Comparison of ENCODE assay signal across 1 cellular context in the genomic region with DNA sequence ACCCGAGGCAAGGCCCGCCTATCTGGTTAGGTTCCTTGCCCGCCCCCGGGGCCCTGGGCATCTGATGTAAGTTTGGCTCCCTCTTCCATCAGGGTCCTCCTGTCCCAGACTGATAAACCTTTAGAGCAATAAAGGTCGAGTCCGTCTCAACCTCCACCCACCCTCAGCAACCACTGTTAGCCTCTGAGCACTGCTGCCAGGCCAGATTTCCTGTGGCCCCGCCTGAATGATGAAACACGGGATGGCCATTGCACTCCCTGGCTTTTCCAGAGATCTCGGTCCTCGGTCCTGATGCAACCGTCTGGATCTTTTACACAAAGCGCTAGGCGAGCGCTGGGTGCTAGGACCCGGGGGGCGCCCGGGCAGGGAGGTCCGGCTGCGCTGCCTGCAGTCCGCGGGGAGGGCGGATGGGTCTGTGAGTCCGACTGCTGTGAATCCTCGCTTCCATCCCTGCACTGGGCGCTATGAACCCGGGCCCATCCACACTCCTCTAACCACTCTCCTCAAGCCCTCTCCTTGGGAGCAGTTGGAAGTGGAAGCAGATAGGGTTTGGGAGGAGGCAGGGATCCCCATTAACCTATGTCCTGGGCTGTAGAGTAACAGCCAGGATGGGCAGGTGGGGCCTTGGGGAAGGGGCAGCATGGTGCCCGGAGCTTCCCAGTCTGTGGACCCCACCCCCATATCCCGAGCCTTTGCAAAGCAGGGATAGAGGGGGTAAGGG.
TF ChIP-seq lines count a peak whose summit lies in the region.

No MANE protein-coding gene starts in this region.

TF ChIP-seq in HEK293, 187 proteins besides CTCF, POLR2A, EP300 and RAD21 (continued from another document):
- TF ChIP-seq ZNF580 (tag by site-specific recombination; IDR thresholded peaks at IDR 0.05) (peak; percentile 72), PRDM2 (tag by site-specific recombination; IDR thresholded peaks at IDR 0.05; ENCODE audit: borderline replicate concordance) (peak; percentile 62; the same call in 1 of the 2 replicates), ZNF433 (tag by site-specific recombination; IDR thresholded peaks at IDR 0.05; ENCODE audit: low read depth) (no peak), ZNF777 (tag by site-specific recombination; IDR thresholded peaks at IDR 0.05; ENCODE audit: borderline replicate concordance) (no peak), ZNF501 (tag by site-specific recombination; IDR thresholded peaks at IDR 0.05) (no peak; the same call in none of the 2 replicates), KLF7 (tag by site-specific recombination; IDR thresholded peaks at IDR 0.05; ENCODE audit: borderline replicate concordance) (peak; percentile 96), ZNF654 (tag by site-specific recombination; IDR thresholded peaks at IDR 0.05; ENCODE audit: low read depth) (no peak), ZBTB8A (tag by site-specific recombination; IDR thresholded peaks at IDR 0.05) (peak; percentile 88), ZEB2 (tag by site-specific recombination; IDR thresholded peaks at IDR 0.05) (peak; percentile 100), GFI1B (tag by site-specific recombination; IDR thresholded peaks at IDR 0.05) (peak; percentile 79; the same call in 1 of the 2 replicates), ZNF24 (tag by site-specific recombination; IDR thresholded peaks at IDR 0.05) (peak; percentile 93; the same call in 1 of the 2 replicates), ZNF214 (tag by site-specific recombination; IDR thresholded peaks at IDR 0.05; ENCODE audit: borderline replicate concordance) (no peak), OSR2 (tag by site-specific recombination; IDR thresholded peaks at IDR 0.05) (peak; percentile 53; the same call in 1 of the 2 replicates), ZNF2 (tag by site-specific recombination; IDR thresholded peaks at IDR 0.05) (peak; percentile 84), ZNF529 (tag by site-specific recombination; IDR thresholded peaks at IDR 0.05; ENCODE audit: insufficient replicate concordance) (no peak), ZBTB7A (tag by site-specific recombination; IDR thresholded peaks at IDR 0.05; ENCODE audit: low read depth) (peak; percentile 71; the same call in 1 of the 2 replicates), ZNF610 (tag by site-specific recombination; IDR thresholded peaks at IDR 0.05; ENCODE audit: borderline replicate concordance) (peak; percentile 48; the same call in 1 of the 2 replicates), ZIC2 (tag by site-specific recombination; IDR thresholded peaks at IDR 0.05) (peak; percentile 76), ZNF561 (tag by site-specific recombination; IDR thresholded peaks at IDR 0.05; ENCODE audit: borderline replicate concordance) (peak; percentile 52; the same call in 1 of the 2 replicates), KLF17 (tag by site-specific recombination; IDR thresholded peaks at IDR 0.05) (peak; percentile 83), ZNF664 (tag by site-specific recombination; IDR thresholded peaks at IDR 0.05) (no peak; the same call in 1 of the 2 replicates), KLF16 (tag by site-specific recombination; IDR thresholded peaks at IDR 0.05) (peak; percentile 76), ZNF707 (tag by site-specific recombination; IDR thresholded peaks at IDR 0.05) (no peak), ZFP69B (tag by site-specific recombination; IDR thresholded peaks at IDR 0.05) (peak; percentile 94), ZNF335 (tag by site-specific recombination; conservative IDR thresholded peaks at IDR 0.05) (peak; percentile 92), SP7 (tag by site-specific recombination; IDR thresholded peaks at IDR 0.05) (peak; percentile 71), ZNF266 (tag by site-specific recombination; IDR thresholded peaks at IDR 0.05; ENCODE audit: low read depth) (no peak), ZNF585B (tag by site-specific recombination; IDR thresholded peaks at IDR 0.05) (no peak), KLF1 (tag by site-specific recombination; IDR thresholded peaks at IDR 0.05) (peak; percentile 77)
- TF ChIP-seq, protein P1, sequence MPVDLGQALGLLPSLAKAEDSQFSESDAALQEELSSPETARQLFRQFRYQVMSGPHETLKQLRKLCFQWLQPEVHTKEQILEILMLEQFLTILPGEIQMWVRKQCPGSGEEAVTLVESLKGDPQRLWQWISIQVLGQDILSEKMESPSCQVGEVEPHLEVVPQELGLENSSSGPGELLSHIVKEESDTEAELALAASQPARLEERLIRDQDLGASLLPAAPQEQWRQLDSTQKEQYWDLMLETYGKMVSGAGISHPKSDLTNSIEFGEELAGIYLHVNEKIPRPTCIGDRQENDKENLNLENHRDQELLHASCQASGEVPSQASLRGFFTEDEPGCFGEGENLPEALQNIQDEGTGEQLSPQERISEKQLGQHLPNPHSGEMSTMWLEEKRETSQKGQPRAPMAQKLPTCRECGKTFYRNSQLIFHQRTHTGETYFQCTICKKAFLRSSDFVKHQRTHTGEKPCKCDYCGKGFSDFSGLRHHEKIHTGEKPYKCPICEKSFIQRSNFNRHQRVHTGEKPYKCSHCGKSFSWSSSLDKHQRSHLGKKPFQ (tag by site-specific recombination; IDR thresholded peaks at IDR 0.05) = peak; percentile 43; the same call in 1 of the 2 replicates
- TF ChIP-seq, protein P2, sequence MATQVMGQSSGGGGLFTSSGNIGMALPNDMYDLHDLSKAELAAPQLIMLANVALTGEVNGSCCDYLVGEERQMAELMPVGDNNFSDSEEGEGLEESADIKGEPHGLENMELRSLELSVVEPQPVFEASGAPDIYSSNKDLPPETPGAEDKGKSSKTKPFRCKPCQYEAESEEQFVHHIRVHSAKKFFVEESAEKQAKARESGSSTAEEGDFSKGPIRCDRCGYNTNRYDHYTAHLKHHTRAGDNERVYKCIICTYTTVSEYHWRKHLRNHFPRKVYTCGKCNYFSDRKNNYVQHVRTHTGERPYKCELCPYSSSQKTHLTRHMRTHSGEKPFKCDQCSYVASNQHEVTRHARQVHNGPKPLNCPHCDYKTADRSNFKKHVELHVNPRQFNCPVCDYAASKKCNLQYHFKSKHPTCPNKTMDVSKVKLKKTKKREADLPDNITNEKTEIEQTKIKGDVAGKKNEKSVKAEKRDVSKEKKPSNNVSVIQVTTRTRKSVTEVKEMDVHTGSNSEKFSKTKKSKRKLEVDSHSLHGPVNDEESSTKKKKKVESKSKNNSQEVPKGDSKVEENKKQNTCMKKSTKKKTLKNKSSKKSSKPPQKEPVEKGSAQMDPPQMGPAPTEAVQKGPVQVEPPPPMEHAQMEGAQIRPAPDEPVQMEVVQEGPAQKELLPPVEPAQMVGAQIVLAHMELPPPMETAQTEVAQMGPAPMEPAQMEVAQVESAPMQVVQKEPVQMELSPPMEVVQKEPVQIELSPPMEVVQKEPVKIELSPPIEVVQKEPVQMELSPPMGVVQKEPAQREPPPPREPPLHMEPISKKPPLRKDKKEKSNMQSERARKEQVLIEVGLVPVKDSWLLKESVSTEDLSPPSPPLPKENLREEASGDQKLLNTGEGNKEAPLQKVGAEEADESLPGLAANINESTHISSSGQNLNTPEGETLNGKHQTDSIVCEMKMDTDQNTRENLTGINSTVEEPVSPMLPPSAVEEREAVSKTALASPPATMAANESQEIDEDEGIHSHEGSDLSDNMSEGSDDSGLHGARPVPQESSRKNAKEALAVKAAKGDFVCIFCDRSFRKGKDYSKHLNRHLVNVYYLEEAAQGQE (tag by site-specific recombination; IDR thresholded peaks at IDR 0.05) = no peak; the same call in 1 of the 2 replicates
- TF ChIP-seq, protein P3, sequence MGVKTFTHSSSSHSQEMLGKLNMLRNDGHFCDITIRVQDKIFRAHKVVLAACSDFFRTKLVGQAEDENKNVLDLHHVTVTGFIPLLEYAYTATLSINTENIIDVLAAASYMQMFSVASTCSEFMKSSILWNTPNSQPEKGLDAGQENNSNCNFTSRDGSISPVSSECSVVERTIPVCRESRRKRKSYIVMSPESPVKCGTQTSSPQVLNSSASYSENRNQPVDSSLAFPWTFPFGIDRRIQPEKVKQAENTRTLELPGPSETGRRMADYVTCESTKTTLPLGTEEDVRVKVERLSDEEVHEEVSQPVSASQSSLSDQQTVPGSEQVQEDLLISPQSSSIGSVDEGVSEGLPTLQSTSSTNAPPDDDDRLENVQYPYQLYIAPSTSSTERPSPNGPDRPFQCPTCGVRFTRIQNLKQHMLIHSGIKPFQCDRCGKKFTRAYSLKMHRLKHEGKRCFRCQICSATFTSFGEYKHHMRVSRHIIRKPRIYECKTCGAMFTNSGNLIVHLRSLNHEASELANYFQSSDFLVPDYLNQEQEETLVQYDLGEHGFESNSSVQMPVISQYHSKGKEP (tag by site-specific recombination; IDR thresholded peaks at IDR 0.05) = peak; percentile 90
- TF ChIP-seq, protein P4, sequence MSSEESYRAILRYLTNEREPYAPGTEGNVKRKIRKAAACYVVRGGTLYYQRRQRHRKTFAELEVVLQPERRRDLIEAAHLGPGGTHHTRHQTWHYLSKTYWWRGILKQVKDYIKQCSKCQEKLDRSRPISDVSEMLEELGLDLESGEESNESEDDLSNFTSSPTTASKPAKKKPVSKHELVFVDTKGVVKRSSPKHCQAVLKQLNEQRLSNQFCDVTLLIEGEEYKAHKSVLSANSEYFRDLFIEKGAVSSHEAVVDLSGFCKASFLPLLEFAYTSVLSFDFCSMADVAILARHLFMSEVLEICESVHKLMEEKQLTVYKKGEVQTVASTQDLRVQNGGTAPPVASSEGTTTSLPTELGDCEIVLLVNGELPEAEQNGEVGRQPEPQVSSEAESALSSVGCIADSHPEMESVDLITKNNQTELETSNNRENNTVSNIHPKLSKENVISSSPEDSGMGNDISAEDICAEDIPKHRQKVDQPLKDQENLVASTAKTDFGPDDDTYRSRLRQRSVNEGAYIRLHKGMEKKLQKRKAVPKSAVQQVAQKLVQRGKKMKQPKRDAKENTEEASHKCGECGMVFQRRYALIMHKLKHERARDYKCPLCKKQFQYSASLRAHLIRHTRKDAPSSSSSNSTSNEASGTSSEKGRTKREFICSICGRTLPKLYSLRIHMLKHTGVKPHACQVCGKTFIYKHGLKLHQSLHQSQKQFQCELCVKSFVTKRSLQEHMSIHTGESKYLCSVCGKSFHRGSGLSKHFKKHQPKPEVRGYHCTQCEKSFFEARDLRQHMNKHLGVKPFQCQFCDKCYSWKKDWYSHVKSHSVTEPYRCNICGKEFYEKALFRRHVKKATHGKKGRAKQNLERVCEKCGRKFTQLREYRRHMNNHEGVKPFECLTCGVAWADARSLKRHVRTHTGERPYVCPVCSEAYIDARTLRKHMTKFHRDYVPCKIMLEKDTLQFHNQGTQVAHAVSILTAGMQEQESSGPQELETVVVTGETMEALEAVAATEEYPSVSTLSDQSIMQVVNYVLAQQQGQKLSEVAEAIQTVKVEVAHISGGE (tag by site-specific recombination; conservative IDR thresholded peaks at IDR 0.05; ENCODE audit: low read depth) = peak; percentile 51; the same call in 1 of the 2 replicates
TF ChIP-seq in HEK293: peak in this region for 75.
